21 cellular contexts compared by ENCODE assay signal in genomic region chr7:30865077-30865476, GRCh38.
"Had no signal": no experiment of that assay in that cellular context is flagged by ENCODE, and none has a peak within 500 bp of the region (broad histone marks: within the 10 kb centered on the region; RNA-seq: fewer than 3 reads in every experiment).

No MANE protein-coding gene starts in this region.

- H3K27me3 Mint-ChIP-seq: memory B cell; natural killer cell treated with Interleukin-12 subunit alpha and Interleukin-12 subunit beta and Interleukin-15 and Interleukin-18, amount 100 ng/mL, for 72 hours; stimulated activated naive B cell treated with anti-CD40 and anti-IgM and Interleukin-4, amounts not matched to agents 10 μg/mL and 1 μg/mL and 100 μg/mL, for 72 hours; stimulated activated naive CD8-positive, alpha-beta T cell treated with anti-CD3 and anti-CD28 coated beads, Interleukin-15, amount 100 ng/mL, for 72 hours had no signal

- H3K9me3 Mint-ChIP-seq: memory B cell; mesothelial cell of epicardium; natural killer cell treated with Interleukin-12 subunit alpha and Interleukin-12 subunit beta and Interleukin-15 and Interleukin-18, amount 100 ng/mL, for 72 hours; stimulated activated naive B cell treated with anti-CD40 and anti-IgM and Interleukin-4, amounts not matched to agents 10 μg/mL and 1 μg/mL and 100 μg/mL, for 72 hours; stimulated activated naive CD8-positive, alpha-beta T cell treated with anti-CD3 and anti-CD28 coated beads, Interleukin-15, amount 100 ng/mL, for 72 hours had no signal

- H3K27me3 ChIP-seq: gastroesophageal sphincter, neutrophil, right lobe of liver, spleen, testis had no signal

- H3K9me3 ChIP-seq: gastroesophageal sphincter, left ventricle myocardium inferior, lower lobe of right lung, neutrophil, psoas muscle, right lobe of liver, spleen, testis had no signal

- DNase-seq: effector memory CD4-positive, alpha-beta T cell; glutamatergic neuron; islet precursor cell; left ventricle myocardium inferior; lower lobe of right lung; psoas muscle; retina; right lobe of liver; spleen; stimulated activated CD4-positive, alpha-beta T cell treated with anti-CD3 and anti-CD28 coated beads, Interleukin-2, amount 100 ng/mL, for 24 hours; stimulated activated CD4-positive, alpha-beta T cell treated with anti-CD3 and anti-CD28 coated beads, Interleukin-4, amount 100 ng/mL, for 4 hours; stimulated activated naive B cell treated with anti-CD40 and anti-IgM and Interleukin-4, amounts not matched to agents 10 μg/mL and 1 μg/mL and 100 μg/mL, for 72 hours; stimulated activated naive CD8-positive, alpha-beta T cell treated with anti-CD3 and anti-CD28 coated beads, Interleukin-15, amount 100 ng/mL, for 72 hours; testis; trophoblast cell had no signal

- H3K4me3 Mint-ChIP-seq: memory B cell; mesothelial cell of epicardium; natural killer cell treated with Interleukin-12 subunit alpha and Interleukin-12 subunit beta and Interleukin-15 and Interleukin-18, amount 100 ng/mL, for 72 hours; stimulated activated naive B cell treated with anti-CD40 and anti-IgM and Interleukin-4, amounts not matched to agents 10 μg/mL and 1 μg/mL and 100 μg/mL, for 72 hours; stimulated activated naive CD8-positive, alpha-beta T cell treated with anti-CD3 and anti-CD28 coated beads, Interleukin-15, amount 100 ng/mL, for 72 hours had no signal

- H3K4me1 Mint-ChIP-seq: memory B cell; stimulated activated naive B cell treated with anti-CD40 and anti-IgM and Interleukin-4, amounts not matched to agents 10 μg/mL and 1 μg/mL and 100 μg/mL, for 72 hours; stimulated activated naive CD8-positive, alpha-beta T cell treated with anti-CD3 and anti-CD28 coated beads, Interleukin-15, amount 100 ng/mL, for 72 hours had no signal

- H3K36me3 Mint-ChIP-seq: memory B cell; mesothelial cell of epicardium; natural killer cell treated with Interleukin-12 subunit alpha and Interleukin-12 subunit beta and Interleukin-15 and Interleukin-18, amount 100 ng/mL, for 72 hours; stimulated activated naive B cell treated with anti-CD40 and anti-IgM and Interleukin-4, amounts not matched to agents 10 μg/mL and 1 μg/mL and 100 μg/mL, for 72 hours had no signal

- H3K36me3 ChIP-seq: neutrophil, right lobe of liver had no signal

- H3K27ac ChIP-seq: lower lobe of right lung, neutrophil, psoas muscle, right lobe of liver, spleen had no signal

- H3K4me3 ChIP-seq: gastroesophageal sphincter, left ventricle myocardium inferior, lower lobe of right lung, psoas muscle, right lobe of liver, spleen, testis had no signal

- H3K27ac Mint-ChIP-seq: memory B cell; mesothelial cell of epicardium; natural killer cell treated with Interleukin-12 subunit alpha and Interleukin-12 subunit beta and Interleukin-15 and Interleukin-18, amount 100 ng/mL, for 72 hours; stimulated activated naive B cell treated with anti-CD40 and anti-IgM and Interleukin-4, amounts not matched to agents 10 μg/mL and 1 μg/mL and 100 μg/mL, for 72 hours had no signal

- ATAC-seq: esophagus mucosa; gastroesophageal sphincter; lower lobe of right lung; natural killer cell treated with Interleukin-12 subunit alpha and Interleukin-12 subunit beta and Interleukin-15 and Interleukin-18, amount 100 ng/mL, for 72 hours; right lobe of liver; stimulated activated naive B cell treated with anti-CD40 and anti-IgM and Interleukin-4, amounts not matched to agents 10 μg/mL and 1 μg/mL and 100 μg/mL, for 72 hours; stimulated activated naive CD8-positive, alpha-beta T cell treated with anti-CD3 and anti-CD28 coated beads, Interleukin-15, amount 100 ng/mL, for 72 hours had no signal
